9 cellular contexts compared by ENCODE assay signal in genomic region chr2:38106420-38107182, GRCh38. TPM values are rescaled to one million over a fixed set of nuclear protein-coding genes. Genes with fewer than 3 reads are reported as not detected.
DNase-seq lines count a peak whose midpoint lies in the region; ATAC-seq and TF ChIP-seq lines count a peak whose summit lies in the region.
"Had no signal": no experiment of that assay in that cellular context is flagged by ENCODE, and none has a peak within 500 bp of the region (broad histone marks: within the 10 kb centered on the region; RNA-seq: fewer than 3 reads in every experiment).

No MANE protein-coding gene starts in this region.

- H3K36me3 Mint-ChIP-seq in activated T-cell treated with anti-CD3 and anti-CD28 coated beads, Interleukin-2, amount 50 U/mL, for 4 hours (ENCODE audit: insufficient read depth): no peaks in the 10 kb centered on the region
- peaks cover under 1% of the 10 kb centered on the region for H3K36me3 Mint-ChIP-seq in activated naive CD8-positive, alpha-beta T cell treated with anti-CD3 and anti-CD28 coated beads for 36 hours

- TF ChIP-seq POLR2A in upper lobe of left lung (IDR thresholded peaks at IDR 0.05): no peak

- TF ChIP-seq CTCF in upper lobe of left lung (IDR thresholded peaks at IDR 0.05): no peak

- H3K27ac ChIP-seq in iPS-18a (ENCODE audit: low read length) (peak overlapping the region; percentile 25), upper lobe of left lung (peak overlapping the region; percentile 67 to 84 (median 77)), substantia nigra (ENCODE audit: low read depth, low read length, poor library complexity, severe bottlenecking) (no peak overlapping the region)
- H3K27ac ChIP-seq: parathyroid adenoma had no signal

- no peak overlapping the region for H3K4me3 Mint-ChIP-seq in activated T-cell treated with anti-CD3 and anti-CD28 coated beads, Interleukin-2, amount 50 U/mL, for 4 hours
- H3K4me3 Mint-ChIP-seq in activated naive CD8-positive, alpha-beta T cell treated with anti-CD3 and anti-CD28 coated beads for 36 hours: peak overlapping the region; percentile 58

- H3K4me1 ChIP-seq in iPS-18a (ENCODE audit: control insufficient read depth, low read depth, low read length) (peaks cover 27% of the 10 kb centered on the region), upper lobe of left lung (peaks cover 0 to 26% (median 16%) of the 10 kb centered on the region in 4 donors)
- H3K4me1 ChIP-seq: parathyroid adenoma had no signal

- H3K36me3 ChIP-seq in iPS-18a (ENCODE audit: control insufficient read depth, low read depth, low read length) (no peaks in the 10 kb centered on the region), upper lobe of left lung (no peaks in the 10 kb centered on the region)

- H3K9ac ChIP-seq in iPS-18a (ENCODE audit: low read length): no peak overlapping the region
- H3K9ac ChIP-seq: parathyroid adenoma had no signal

- H3K27ac Mint-ChIP-seq in activated naive CD8-positive, alpha-beta T cell treated with anti-CD3 and anti-CD28 coated beads for 36 hours: peak overlapping the region; percentile 88

- H3K9me3 ChIP-seq in iPS-18a (ENCODE audit: control insufficient read depth, low read depth, low read length): no peaks in the 10 kb centered on the region
- H3K9me3 ChIP-seq in upper lobe of left lung: no peaks in the 10 kb centered on the region

- H3K4me3 ChIP-seq in iPS-18a (ENCODE audit: low read length) (no peak overlapping the region), upper lobe of left lung (no peak overlapping the region)

- H3K27me3 Mint-ChIP-seq in activated T-cell treated with anti-CD3 and anti-CD28 coated beads, Interleukin-2, amount 50 U/mL, for 4 hours (ENCODE audit: low read depth): peaks cover 24% of the 10 kb centered on the region
- H3K27me3 Mint-ChIP-seq in activated naive CD8-positive, alpha-beta T cell treated with anti-CD3 and anti-CD28 coated beads for 36 hours: peaks cover 49% of the 10 kb centered on the region

- peaks cover 7% of the 10 kb centered on the region for H3K4me1 Mint-ChIP-seq in activated T-cell treated with anti-CD3 and anti-CD28 coated beads, Interleukin-2, amount 50 U/mL, for 4 hours (ENCODE audit: low read depth)
- H3K4me1 Mint-ChIP-seq in activated naive CD8-positive, alpha-beta T cell treated with anti-CD3 and anti-CD28 coated beads for 36 hours: peaks cover 25% of the 10 kb centered on the region

- H3K9me3 Mint-ChIP-seq in activated T-cell treated with anti-CD3 and anti-CD28 coated beads, Interleukin-2, amount 50 U/mL, for 4 hours: peaks cover 7% of the 10 kb centered on the region
- H3K9me3 Mint-ChIP-seq in activated naive CD8-positive, alpha-beta T cell treated with anti-CD3 and anti-CD28 coated beads for 36 hours: peaks cover 8% of the 10 kb centered on the region

- H3K27me3 ChIP-seq in iPS-18a (ENCODE audit: control insufficient read depth, insufficient read depth, low read length) (no peaks in the 10 kb centered on the region), upper lobe of left lung (no peaks in the 10 kb centered on the region)

- no peak for TF ChIP-seq EP300 in upper lobe of left lung (IDR thresholded peaks at IDR 0.05)

- DNase-seq in activated T-cell treated with anti-CD3 and anti-CD28 coated beads, Interleukin-2, amount 50 U/mL, for 4 hours: no peak
- DNase-seq in activated T-cell treated with anti-CD3 and anti-CD28 coated beads, Interleukin-2, amount 50 U/mL, for 1 hour: no peak
- no peak for DNase-seq in activated naive CD8-positive, alpha-beta T cell treated with anti-CD3 and anti-CD28 coated beads for 36 hours
- DNase-seq in upper lobe of left lung (peak in 1 of 2 donors; percentile 43), AG08396 (ENCODE audit: low spot score) (no peak), substantia nigra (lab: John Stamatoyannopoulos, UW) (no peak)

- ATAC-seq in activated T-cell treated with anti-CD3 and anti-CD28 coated beads, Interleukin-2, amount 50 U/mL, for 4 hours: peak; percentile 55 to 74
- ATAC-seq in upper lobe of left lung (ENCODE audit: low FRiP score in 2 of 2) (peak; percentile 74 to 78), HG03571 (IDR thresholded peaks at IDR 0.05; ENCODE audit: unreplicated experiment) (no peak)

- WGBS in upper lobe of left lung, 2 donors: 37% methylated on average over 8 of the region's 8 CpGs

RNA-seq across cellular contexts. Expression of gene CYP1B1, which starts 30.6 kb away (rescaled TPM):
- 10 to 100 TPM in 2 of 3 donors, 1 to 10 TPM in 1; 6.3 to 13.9 (median 11.4) TPM for total RNA-seq in activated T-cell treated with anti-CD3 and anti-CD28 coated beads, Interleukin-2, amount 50 U/mL, for 4 hours
- 10 to 100 TPM; 21.7 to 23.5 TPM for total RNA-seq in activated naive CD8-positive, alpha-beta T cell treated with anti-CD3 and anti-CD28 coated beads for 36 hours
- total RNA-seq in upper lobe of left lung: 10 to 100 TPM; 12.2 to 86.9 (median 26.1) TPM
